In genomic region chr6:126170875-126171489, GRCh38 we compare ENCODE assay signal across 10 cellular contexts.
A peak's percentile ranks its signal among the peaks of the same experiment; 100 is the strongest.
DNase-seq lines count a peak whose midpoint lies in the region; ATAC-seq and TF ChIP-seq lines count a peak whose summit lies in the region.
"Had no signal": no experiment of that assay in that cellular context is flagged by ENCODE, and none has a peak within 500 bp of the region (broad histone marks: within the 10 kb centered on the region; RNA-seq: fewer than 3 reads in every experiment).

No MANE protein-coding gene starts in this region.

- no peak overlapping the region for H4K5ac ChIP-seq in H9 (ENCODE audit: insufficient read length, low read depth, low read length)

- H4K8ac ChIP-seq in H9 (replicated peaks; ENCODE audit: insufficient read length, low read depth, low read length) = no peak overlapping the region

- H3K4me3 ChIP-seq in mucosa of descending colon = no peak overlapping the region
- H3K4me3 ChIP-seq: SJCRH30 had no signal

- WGBS in H9 (ENCODE audit: extremely low coverage, insufficient read length, low lambda C conversion rate) = no CpG with 5 or more reads among the region's 5 CpGs

- no peak overlapping the region for H3K56ac ChIP-seq in H9 (ENCODE audit: insufficient read length, low read depth, low read length)

- peaks cover 15% of the 10 kb centered on the region in 2 experiments for H3K4me1 Mint-ChIP-seq in H9
- peaks cover 4% of the 10 kb centered on the region for H3K4me1 Mint-ChIP-seq in activated T-helper 17 cell treated with anti-CD3 and anti-CD28 coated beads, Interleukin-2, amount 50 U/mL, for 72 hours

- TF ChIP-seq CTCF in GM10248 (IDR thresholded peaks at IDR 0.05; ENCODE audit: control extremely low read depth, extremely low read depth, low read depth, missing control alignments) = peak; percentile 44
- peak; percentile 76 for TF ChIP-seq CTCF in H9 (conservative IDR thresholded peaks at IDR 0.05)
- TF ChIP-seq CTCF in mucosa of descending colon (IDR thresholded peaks at IDR 0.05) = no peak

- no peaks in the 10 kb centered on the region for H3K79me2 ChIP-seq in H9 (ENCODE audit: insufficient read depth, low read length)

- no peak overlapping the region for H3K18ac ChIP-seq in H9 (ENCODE audit: insufficient read length, low read depth, low read length)

- no peak overlapping the region for H2BK5ac ChIP-seq in H9 (ENCODE audit: insufficient read length, low read length)

- no peak overlapping the region for H2BK12ac ChIP-seq in H9 (ENCODE audit: insufficient read length, low read depth, low read length)

- H3K79me1 ChIP-seq in H9 (ENCODE audit: insufficient read depth, low read depth, low read length, poor library complexity, severe bottlenecking) = no peaks in the 10 kb centered on the region

- H3K9me3 Mint-ChIP-seq in H9 = no peaks in the 10 kb centered on the region
- no peaks in the 10 kb centered on the region for H3K9me3 Mint-ChIP-seq in activated T-helper 17 cell treated with anti-CD3 and anti-CD28 coated beads, Interleukin-2, amount 50 U/mL, for 72 hours

- H3T11ph ChIP-seq in H9 (ENCODE audit: low read length) = no peak overlapping the region

- no peak overlapping the region for H2BK20ac ChIP-seq in H9 (ENCODE audit: low read depth, low read length, poor library complexity, severe bottlenecking)

- H3K9me3 ChIP-seq in H9 (ENCODE audit: control insufficient read depth, low read depth, low read length) = no peaks in the 10 kb centered on the region
- H3K9me3 ChIP-seq in mucosa of descending colon = no peaks in the 10 kb centered on the region
- H3K9me3 ChIP-seq: SJCRH30 had no signal

- H2BK120ac ChIP-seq in H9 (ENCODE audit: low read depth, low read length, poor library complexity, severe bottlenecking) = no peak overlapping the region

- no peak overlapping the region for H3K23ac ChIP-seq in H9 (ENCODE audit: insufficient read length, low read depth, low read length)

- peak; percentile 41 for DNase-seq in ACHN
- peak; percentile 32 for DNase-seq in GM10248 (ENCODE audit: extremely low spot score)
- DNase-seq in H9 = no peak
- DNase-seq in Kasumi-1 (lab: John Stamatoyannopoulos, UW) = peak; percentile 81 to 82
- DNase-seq in mucosa of descending colon = peak in 1 of 3 donors; percentile 54
- no peak for DNase-seq in retina
- no peak for DNase-seq in NCI-H2171 (lab: John Stamatoyannopoulos, UW)

- in situ Hi-C loops in ACHN (cut with HindIII; ENCODE audit: low pct_ligation_motif_present, low pct_unique_long_range_greater_than_20kb, low sequenced_read_pairs) = no loop called here

- no peak overlapping the region for H3K4me2 ChIP-seq in H9 (ENCODE audit: insufficient read depth, insufficient read length, low read length)

- H3K14ac ChIP-seq in H9 (ENCODE audit: insufficient read depth, low read length) = no peak overlapping the region

- H3K9ac ChIP-seq in H9 (ENCODE audit: extremely low read depth, insufficient read length, low read length) = no peak overlapping the region

- H4K20me1 ChIP-seq in H9 (ENCODE audit: control insufficient read depth, insufficient read depth, insufficient read length) = no peaks in the 10 kb centered on the region

- H3K27ac Mint-ChIP-seq in H9 = peak overlapping the region in 1 of 3 experiments; percentile 76; a peak in 1 of 7 replicates
- H3K27ac Mint-ChIP-seq in activated T-helper 17 cell treated with anti-CD3 and anti-CD28 coated beads, Interleukin-2, amount 50 U/mL, for 72 hours = no peak overlapping the region

- H2AK5ac ChIP-seq in H9 (ENCODE audit: insufficient read length, low read length) = no peak overlapping the region

- H2AFZ ChIP-seq in H9 (ENCODE audit: low read length) = no peak overlapping the region

- no peak overlapping the region for H3K27ac ChIP-seq in H9 (ENCODE audit: insufficient read length, low read depth, low read length)
- H3K27ac ChIP-seq: SJCRH30 had no signal

- no peak overlapping the region for H3K4me3 Mint-ChIP-seq in H9
- H3K4me3 Mint-ChIP-seq in activated T-helper 17 cell treated with anti-CD3 and anti-CD28 coated beads, Interleukin-2, amount 50 U/mL, for 72 hours = peak overlapping the region; percentile 6

- no peak overlapping the region for H3K4ac ChIP-seq in H9 (ENCODE audit: low read depth, low read length)

- peak; percentile 54 for ATAC-seq in activated T-helper 17 cell treated with anti-CD3 and anti-CD28 coated beads, Interleukin-2, amount 50 U/mL, for 72 hours (replicated peaks)
- ATAC-seq in mucosa of descending colon = peak; percentile 85
- ATAC-seq: naive thymus-derived CD8-positive, alpha-beta T cell had no signal

- CTCF ChIA-PET in GM10248 (lab: Yijun Ruan, JAX) = interaction anchor here (0.7 to 3.8 kb wide), 8 partner anchors 12 to 176 kb away, joined by 3 to 12 read pairs (median 4); no protein-coding TSS in a partner anchor

- H3K36me3 ChIP-seq in mucosa of descending colon (ENCODE audit: low read depth) = no peaks in the 10 kb centered on the region
- H3K36me3 ChIP-seq: SJCRH30 had no signal

- no peak overlapping the region for H4K91ac ChIP-seq in H9 (ENCODE audit: insufficient read length, low read depth, low read length)

- H3K27me3 Mint-ChIP-seq in H9 (ENCODE audit: low read depth) = no peaks in the 10 kb centered on the region
- H3K27me3 Mint-ChIP-seq in activated T-helper 17 cell treated with anti-CD3 and anti-CD28 coated beads, Interleukin-2, amount 50 U/mL, for 72 hours = no peaks in the 10 kb centered on the region

- H2BK15ac ChIP-seq in H9 (ENCODE audit: low read depth, low read length) = no peak overlapping the region

- peaks cover 0 to 3% (median 0%) of the 10 kb centered on the region in 3 experiments; a peak in 1 of 7 replicates for H3K36me3 Mint-ChIP-seq in H9 (ENCODE audit: insufficient read depth in 1 of 3, low read depth in 3 of 3)
- peaks cover 5% of the 10 kb centered on the region for H3K36me3 Mint-ChIP-seq in activated T-helper 17 cell treated with anti-CD3 and anti-CD28 coated beads, Interleukin-2, amount 50 U/mL, for 72 hours (ENCODE audit: low read depth)

- POLR2A ChIA-PET in GM10248 (lab: Yijun Ruan, JAX) = no interaction called here

- no peaks in the 10 kb centered on the region for H3K27me3 ChIP-seq in H9 (ENCODE audit: insufficient read depth, low read length)
- H3K27me3 ChIP-seq: SJCRH30 had no signal

- no peaks in the 10 kb centered on the region; the same call in 1 of the 2 replicates for H3K4me1 ChIP-seq in H9 (ENCODE audit: insufficient read depth, low read length)
- H3K4me1 ChIP-seq in mucosa of descending colon (ENCODE audit: low read depth) = peaks cover 6% of the 10 kb centered on the region
- H3K4me1 ChIP-seq: SJCRH30 had no signal

- intact Hi-C loops in mucosa of descending colon (cut with DNase I, micrococcal nuclease) = no loop called here

- H3K23me2 ChIP-seq in H9 (ENCODE audit: insufficient read length, low read depth, low read length, poor library complexity, severe bottlenecking) = no peaks in the 10 kb centered on the region

Comparison
In these comparisons a context has a peak if more than half of its experiments do, and no peak if none do; other contexts are left out.
1. DNase-seq: peak in ACHN (single experiment), GM10248 (single experiment) and Kasumi-1 (2 of 2); none in H9 (single experiment), retina (single experiment) and NCI-H2171 (single experiment).